19 cellular contexts compared by ENCODE assay signal in the genomic region with DNA sequence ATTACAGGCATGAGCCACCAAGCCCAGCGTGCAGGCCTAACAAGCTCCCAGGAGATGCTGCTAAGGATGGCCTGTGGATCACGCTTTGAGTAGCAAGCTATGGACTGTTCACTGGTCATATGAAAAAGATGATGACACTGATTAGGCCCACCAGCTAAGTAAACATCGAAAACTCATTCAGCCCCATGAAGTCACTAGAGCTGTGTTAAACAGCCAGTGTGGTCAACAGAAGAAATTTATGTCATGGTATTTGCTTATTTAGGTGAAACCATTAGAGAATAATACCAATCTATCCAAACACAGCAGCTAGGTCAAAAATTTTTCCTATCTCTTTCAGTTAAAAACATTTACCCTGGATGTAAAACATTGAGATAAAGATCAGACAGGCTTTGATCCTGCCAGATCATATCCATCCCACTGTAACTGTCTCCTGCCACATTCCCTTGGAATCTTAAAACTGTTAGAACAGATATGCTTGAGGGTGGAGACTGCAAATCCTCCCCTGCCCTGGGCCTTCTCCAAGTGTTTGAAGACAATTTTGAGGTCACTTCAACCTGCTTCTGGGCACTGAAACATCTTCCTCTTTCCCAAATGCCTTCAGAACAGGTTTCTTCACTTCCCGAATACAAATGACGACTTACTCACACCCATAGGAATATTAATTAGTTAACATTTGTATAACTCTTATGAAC. TPM values are rescaled to one million over a fixed set of nuclear protein-coding genes. Genes with fewer than 3 reads are reported as not detected.
A peak's percentile ranks its signal among the peaks of the same experiment; 100 is the strongest.
DNase-seq lines count a peak whose midpoint lies in the region; ATAC-seq and TF ChIP-seq lines count a peak whose summit lies in the region.
"Had no signal": no experiment of that assay in that cellular context is flagged by ENCODE, and none has a peak within 500 bp of the region (broad histone marks: within the 10 kb centered on the region; RNA-seq: fewer than 3 reads in every experiment).

No MANE protein-coding gene starts in this region.

- H3K27ac ChIP-seq in Karpas-422 (ENCODE audit: low read length) (no peak overlapping the region), muscle layer of duodenum (ENCODE audit: low read length) (peak overlapping the region; percentile 47), right lobe of liver (no peak overlapping the region), MM.1S (ENCODE audit: low read length) (no peak overlapping the region), osteoblast (ENCODE audit: low read depth, low read length) (no peak overlapping the region)
- H3K27ac ChIP-seq: SK-N-MC had no signal

- H3K9me3 ChIP-seq in Caco-2 (no peaks in the 10 kb centered on the region), Karpas-422 (ENCODE audit: low read length) (no peaks in the 10 kb centered on the region), muscle layer of duodenum (ENCODE audit: control insufficient read depth in 1 of 2, low read length in 2 of 2) (no peaks in the 10 kb centered on the region), right lobe of liver (no peaks in the 10 kb centered on the region), MM.1S (replicated peaks; ENCODE audit: insufficient read depth, low read length) (no peaks in the 10 kb centered on the region), osteoblast (ENCODE audit: low read depth, low read length) (no peaks in the 10 kb centered on the region)

- H3K9ac ChIP-seq in Karpas-422 (ENCODE audit: low read length) (no peak overlapping the region), MM.1S (ENCODE audit: low read length) (no peak overlapping the region)

- H3F3A ChIP-seq in MM.1S (ENCODE audit: insufficient read depth, low read length), result no peaks in the 10 kb centered on the region

- intact Hi-C loops in Caco-2 (cut with micrococcal nuclease; ENCODE audit: unreplicated experiment), result loop anchor here (1.0 kb wide), 2 partner anchors 8 to 13 kb away; no protein-coding TSS in a partner anchor
- intact Hi-C loops in right lobe of liver (cut with DNase I), result no loop called here

- H4K20me1 ChIP-seq in Karpas-422 (ENCODE audit: insufficient read depth, low read depth, low read length), result no peaks in the 10 kb centered on the region
- no peaks in the 10 kb centered on the region for H4K20me1 ChIP-seq in MM.1S (ENCODE audit: insufficient read depth, low read length)
- H4K20me1 ChIP-seq in osteoblast (ENCODE audit: insufficient read depth, low read length), result no peaks in the 10 kb centered on the region

- POLR2A ChIA-PET in Caco-2 (lab: Charles Lee), result no interaction called here

- DNase-seq in Caco-2 (peak; percentile 41 to 63), Karpas-422 (peak; percentile 25), amniotic epithelial cell (ENCODE audit: low read depth) (peak; percentile 33), right lobe of liver (no peak), MM.1S (no peak), osteoblast (ENCODE audit: insufficient read length, low spot score, missing footprints) (no peak)
- DNase-seq: CD8-positive, alpha-beta T cell; GF-D8; NCI-H1048; NCI-H187; NCI-H2171; NCI-H510A treated with DMSO at 0.1 percent for 48 hours; NK-92 treated with Interleukin-12 subunit alpha and Interleukin-12 subunit beta, amount 100 ng/mL, for 24 hours; OCI-M1 had no signal

- H3K4me2 ChIP-seq in Karpas-422 (ENCODE audit: low read depth, low read length, poor library complexity, severe bottlenecking), result no peak overlapping the region
- H3K4me2 ChIP-seq in MM.1S (ENCODE audit: low read depth, low read length), result no peak overlapping the region
- H3K4me2 ChIP-seq in osteoblast (ENCODE audit: insufficient read depth, low read length), result no peak overlapping the region
- H3K4me2 ChIP-seq: GM23338 had no signal

- H3K27me3 Mint-ChIP-seq in Caco-2 (ENCODE audit: insufficient read depth, unreplicated experiment), result peaks cover 3% of the 10 kb centered on the region

- TF ChIP-seq CTCF in Caco-2 (IDR thresholded peaks at IDR 0.05; ENCODE audit: insufficient read depth in 1 of 2, low read depth in 1 of 2, low read length in 1 of 2, severe bottlenecking in 1 of 2, unreplicated experiment in 1 of 2), result no peak
- no peak for TF ChIP-seq CTCF in right lobe of liver (IDR thresholded peaks at IDR 0.05)
- TF ChIP-seq CTCF in MM.1S (IDR thresholded peaks at IDR 0.05; ENCODE audit: low read length), result no peak
- TF ChIP-seq CTCF in osteoblast (IDR thresholded peaks at IDR 0.05; ENCODE audit: extremely low read depth, low read depth, low read length), result no peak

- no peaks in the 10 kb centered on the region for H3K9me3 Mint-ChIP-seq in Caco-2 (ENCODE audit: unreplicated experiment)
- H3K9me3 Mint-ChIP-seq: CD8-positive, alpha-beta T cell; GM23338; IgD-negative memory B cell had no signal

- CTCF ChIA-PET in Caco-2 (lab: Charles Lee), result interaction anchor here (0.6 to 1.7 kb wide), 7 partner anchors 13 to 164 kb away, joined by 3 to 8 read pairs (median 3); no protein-coding TSS in a partner anchor

- H3K9me2 ChIP-seq in Karpas-422 (replicated peaks; ENCODE audit: insufficient read depth, low read length) (no peaks in the 10 kb centered on the region), MM.1S (replicated peaks; ENCODE audit: insufficient read depth, low read length) (no peaks in the 10 kb centered on the region)

- H3K36me3 Mint-ChIP-seq in Caco-2 (ENCODE audit: insufficient read depth, unreplicated experiment), result no peaks in the 10 kb centered on the region
- H3K36me3 Mint-ChIP-seq: CD8-positive, alpha-beta T cell; IgD-negative memory B cell had no signal

- H3K4me3 ChIP-seq in Caco-2 (ENCODE audit: low read depth, low read length) (no peak overlapping the region), Karpas-422 (ENCODE audit: low read length) (no peak overlapping the region), muscle layer of duodenum (ENCODE audit: low read depth in 1 of 2, low read length in 2 of 2) (no peak overlapping the region), right lobe of liver (no peak overlapping the region), MM.1S (ENCODE audit: low read length) (no peak overlapping the region), osteoblast (ENCODE audit: insufficient read depth, low read length) (no peak overlapping the region)
- H3K4me3 ChIP-seq: GM23338, SK-N-MC had no signal

- BruUV-seq in Caco-2 (replicated peaks; lab: Mats Ljungman, UMichigan), result no TSS peak

- H3K4me3 Mint-ChIP-seq in Caco-2 (ENCODE audit: unreplicated experiment), result no peak overlapping the region
- H3K4me3 Mint-ChIP-seq: CD8-positive, alpha-beta T cell; GM23338; IgD-negative memory B cell had no signal

- H3K4me1 Mint-ChIP-seq in Caco-2 (ENCODE audit: low read depth, unreplicated experiment), result peaks cover 35% of the 10 kb centered on the region
- H3K4me1 Mint-ChIP-seq: IgD-negative memory B cell had no signal

- H3K36me3 ChIP-seq in Caco-2 (ENCODE audit: control insufficient read depth, insufficient read depth, low read length), result no peaks in the 10 kb centered on the region
- H3K36me3 ChIP-seq in Karpas-422 (ENCODE audit: insufficient read depth, low read length), result no peaks in the 10 kb centered on the region
- no peaks in the 10 kb centered on the region for H3K36me3 ChIP-seq in muscle layer of duodenum (ENCODE audit: control insufficient read depth in 1 of 2, insufficient read depth in 2 of 2, low read length in 2 of 2)
- no peaks in the 10 kb centered on the region for H3K36me3 ChIP-seq in right lobe of liver
- H3K36me3 ChIP-seq in MM.1S (replicated peaks; ENCODE audit: insufficient read depth, low read length), result no peaks in the 10 kb centered on the region
- no peaks in the 10 kb centered on the region for H3K36me3 ChIP-seq in osteoblast (ENCODE audit: insufficient read depth, low read length)

- no peaks in the 10 kb centered on the region for H3K27me3 ChIP-seq in Caco-2 (replicated peaks; ENCODE audit: control insufficient read depth, insufficient read depth, low read length)
- no peaks in the 10 kb centered on the region for H3K27me3 ChIP-seq in Karpas-422 (ENCODE audit: low read length)
- H3K27me3 ChIP-seq in muscle layer of duodenum (ENCODE audit: low read depth, low read length), result no peaks in the 10 kb centered on the region
- no peaks in the 10 kb centered on the region for H3K27me3 ChIP-seq in right lobe of liver
- H3K27me3 ChIP-seq in MM.1S (replicated peaks; ENCODE audit: insufficient read depth, low read length), result no peaks in the 10 kb centered on the region
- H3K27me3 ChIP-seq in osteoblast (ENCODE audit: insufficient read depth, low read length), result peaks cover 30% of the 10 kb centered on the region

- no peak overlapping the region for H3K27ac Mint-ChIP-seq in Caco-2 (ENCODE audit: unreplicated experiment)
- H3K27ac Mint-ChIP-seq: CD8-positive, alpha-beta T cell; GM23338; IgD-negative memory B cell had no signal

- H3K4me1 ChIP-seq in Caco-2 (peaks cover 39% of the 10 kb centered on the region), Karpas-422 (ENCODE audit: low read length) (no peaks in the 10 kb centered on the region), muscle layer of duodenum (ENCODE audit: control insufficient read depth in 1 of 2, insufficient read depth in 2 of 2, low read length in 2 of 2) (peaks cover 4 to 37% of the 10 kb centered on the region in 2 donors), right lobe of liver (no peaks in the 10 kb centered on the region), MM.1S (ENCODE audit: low read length) (peaks cover 11% of the 10 kb centered on the region), osteoblast (ENCODE audit: insufficient read depth, low read length) (no peaks in the 10 kb centered on the region)

- ATAC-seq in right lobe of liver (no peak), GM18907 (IDR thresholded peaks at IDR 0.05; ENCODE audit: unreplicated experiment) (no peak)
- ATAC-seq: CD8-positive, alpha-beta T cell had no signal

- H3K79me2 ChIP-seq in Karpas-422 (ENCODE audit: low read length) (no peaks in the 10 kb centered on the region), MM.1S (ENCODE audit: low read length) (no peaks in the 10 kb centered on the region), osteoblast (ENCODE audit: insufficient read depth, low read length) (no peaks in the 10 kb centered on the region)

- no peak for TF ChIP-seq POLR2A in right lobe of liver (IDR thresholded peaks at IDR 0.05)

- 86% methylated on average over 2 of the region's 5 CpGs for WGBS in right lobe of liver (ENCODE audit: insufficient coverage, low coverage, low lambda C conversion rate, missing lambda C conversion rate)

- H2AFZ ChIP-seq in Karpas-422 (ENCODE audit: low read length), result no peak overlapping the region
- no peak overlapping the region for H2AFZ ChIP-seq in MM.1S (ENCODE audit: low read length)
- no peak overlapping the region for H2AFZ ChIP-seq in osteoblast (ENCODE audit: low read length)
- H2AFZ ChIP-seq: GM23338 had no signal

RNA-seq across cellular contexts. Expression of a gene that starts 30.9 kb away (rescaled TPM):
- total RNA-seq in Caco-2 (2022) (not detected in 2 replicates), right lobe of liver (not detected), osteoblast (not detected in 2 replicates)
- not detected in 2 replicates for total RNA-seq in Karpas-422 (2014; rRNA removed; shearing (Covaris generic); ENCODE audit: low replicate concordance)
- total RNA-seq: CD8-positive, alpha-beta T cell; GM23338 had no signal

RNA-seq across cellular contexts. Expression of a gene that starts 45.0 kb away (rescaled TPM):
- total RNA-seq in Caco-2 (2022) (0.65 and 1.1 TPM in 2 replicates), right lobe of liver (1 to 10 TPM; 1.1 to 1.9 (median 1.5) TPM), osteoblast (2.1 and 3.3 TPM in 2 replicates)
- total RNA-seq in Karpas-422 (2014; rRNA removed; shearing (Covaris generic); ENCODE audit: low replicate concordance), result not detected in 2 replicates
- total RNA-seq: GM23338 had no signal

Comparison
In these comparisons a context has a peak if more than half of its experiments do, and no peak if none do; other contexts are left out.
1. DNase-seq: peak in Caco-2 (2 of 2), Karpas-422 (single experiment) and amniotic epithelial cell (single experiment); none in right lobe of liver (0 of 3), MM.1S (single experiment) and osteoblast (single experiment).